Comparison of ENCODE assay signal across 22 cellular contexts in genomic region chr1:160227045-160227444, GRCh38. TPM values are rescaled to one million over a fixed set of nuclear protein-coding genes. Genes with fewer than 3 reads are reported as not detected.
"Had no signal": no experiment of that assay in that cellular context is flagged by ENCODE, and none has a peak within 500 bp of the region (broad histone marks: within the 10 kb centered on the region; RNA-seq: fewer than 3 reads in every experiment).

No MANE protein-coding gene starts in this region.

- H3K27ac Mint-ChIP-seq: memory B cell; mesothelial cell of epicardium; nephron; stimulated activated memory B cell treated with anti-CD40 and anti-IgM and Interleukin-4, amounts not matched to agents 10 μg/mL and 1 μg/mL and 100 μg/mL, for 72 hours had no signal

- H3K4me3 ChIP-seq: dorsolateral prefrontal cortex, heart left ventricle, prostate gland, right lobe of liver, testis, tibial nerve had no signal

- H3K27me3 Mint-ChIP-seq: memory B cell; stimulated activated memory B cell treated with anti-CD40 and anti-IgM and Interleukin-4, amounts not matched to agents 10 μg/mL and 1 μg/mL and 100 μg/mL, for 72 hours; stimulated activated naive CD8-positive, alpha-beta T cell treated with anti-CD3 and anti-CD28 coated beads, Interleukin-15, amount 100 ng/mL, for 72 hours had no signal

- DNase-seq: cortex of kidney; dorsolateral prefrontal cortex; effector CD8-positive, alpha-beta T cell; heart left ventricle; hippocampal formation; left colon; occipital lobe; retina; right lobe of liver; stimulated activated CD4-positive, alpha-beta T cell treated with anti-CD3 and anti-CD28 coated beads, Interleukin-1b, Interleukin-23, amount 100 ng/mL, for 48 hours; stimulated activated CD4-positive, alpha-beta T cell treated with anti-CD3 and anti-CD28 coated beads, Interleukin-4, amount 100 ng/mL, for 24 hours; stimulated activated naive CD8-positive, alpha-beta T cell treated with anti-CD3 and anti-CD28 coated beads, Interleukin-15, amount 100 ng/mL, for 72 hours; testis had no signal

- H3K9me3 Mint-ChIP-seq: memory B cell; mesothelial cell of epicardium; nephron; stimulated activated memory B cell treated with anti-CD40 and anti-IgM and Interleukin-4, amounts not matched to agents 10 μg/mL and 1 μg/mL and 100 μg/mL, for 72 hours; stimulated activated naive CD8-positive, alpha-beta T cell treated with anti-CD3 and anti-CD28 coated beads, Interleukin-15, amount 100 ng/mL, for 72 hours had no signal

- H3K27ac ChIP-seq: parathyroid adenoma, prostate gland, right lobe of liver, testis, tibial nerve had no signal

- H3K4me1 Mint-ChIP-seq: memory B cell; mesothelial cell of epicardium; nephron; stimulated activated memory B cell treated with anti-CD40 and anti-IgM and Interleukin-4, amounts not matched to agents 10 μg/mL and 1 μg/mL and 100 μg/mL, for 72 hours; stimulated activated naive CD8-positive, alpha-beta T cell treated with anti-CD3 and anti-CD28 coated beads, Interleukin-15, amount 100 ng/mL, for 72 hours had no signal

- H3K27me3 ChIP-seq: dorsolateral prefrontal cortex, heart left ventricle, right lobe of liver, testis, tibial nerve had no signal

- H3K9me3 ChIP-seq: heart left ventricle, prostate gland, right lobe of liver, testis, tibial nerve had no signal

- H3K4me3 Mint-ChIP-seq: memory B cell; mesothelial cell of epicardium; nephron; stimulated activated memory B cell treated with anti-CD40 and anti-IgM and Interleukin-4, amounts not matched to agents 10 μg/mL and 1 μg/mL and 100 μg/mL, for 72 hours; stimulated activated naive CD8-positive, alpha-beta T cell treated with anti-CD3 and anti-CD28 coated beads, Interleukin-15, amount 100 ng/mL, for 72 hours had no signal

- H3K4me1 ChIP-seq: parathyroid adenoma, prostate gland, right lobe of liver, testis, tibial nerve had no signal

- ATAC-seq: left colon; right lobe of liver; stimulated activated memory B cell treated with anti-CD40 and anti-IgM and Interleukin-4, amounts not matched to agents 10 μg/mL and 1 μg/mL and 100 μg/mL, for 72 hours; stimulated activated naive CD8-positive, alpha-beta T cell treated with anti-CD3 and anti-CD28 coated beads, Interleukin-15, amount 100 ng/mL, for 72 hours had no signal

RNA-seq across cellular contexts. Expression of gene CASQ1, which starts 36.7 kb away (rescaled TPM):
- total RNA-seq: glomerular endothelial cell, kidney epithelial cell had no signal
